17 cellular contexts compared by ENCODE assay signal in genomic region chr2:229235136-229235914, GRCh38. TPM values are rescaled to one million over a fixed set of nuclear protein-coding genes. Genes with fewer than 3 reads are reported as not detected.
A peak's percentile ranks its signal among the peaks of the same experiment; 100 is the strongest.
DNase-seq lines count a peak whose midpoint lies in the region; ATAC-seq and TF ChIP-seq lines count a peak whose summit lies in the region.
"Had no signal": no experiment of that assay in that cellular context is flagged by ENCODE, and none has a peak within 500 bp of the region (broad histone marks: within the 10 kb centered on the region; RNA-seq: fewer than 3 reads in every experiment).

No MANE protein-coding gene starts in this region.

- H3K79me2 ChIP-seq in PC-3 (ENCODE audit: low read length) (no peaks in the 10 kb centered on the region), fibroblast of lung (ENCODE audit: control insufficient read depth, insufficient read depth, low read length) (peaks cover 1% of the 10 kb centered on the region)

- no peak overlapping the region for H3K4me3 ChIP-seq in PC-3 (ENCODE audit: low read length)
- no peak overlapping the region for H3K4me3 ChIP-seq in fibroblast of lung (replicated peaks in 1 of 4; ENCODE audit: control extremely low read depth in 1 of 4, insufficient read depth in 1 of 4, low read depth in 3 of 4, low read length in 4 of 4)
- H3K4me3 ChIP-seq in left lung, result no peak overlapping the region
- H3K4me3 ChIP-seq: MG63, PC-9 had no signal

- H3K9me3 Mint-ChIP-seq in stimulated activated memory B cell treated with anti-CD40 and anti-IgM and Interleukin-4, amounts not matched to agents 10 μg/mL and 1 μg/mL and 100 μg/mL, for 72 hours, result peaks cover 1% of the 10 kb centered on the region

- no peaks in the 10 kb centered on the region for H3K27me3 Mint-ChIP-seq in stimulated activated memory B cell treated with anti-CD40 and anti-IgM and Interleukin-4, amounts not matched to agents 10 μg/mL and 1 μg/mL and 100 μg/mL, for 72 hours
- H3K27me3 Mint-ChIP-seq: activated CD4-positive, alpha-beta T cell treated with anti-CD3 and anti-CD28 coated beads, Interleukin-2, amount 10 ng/mL, durations not matched to agents 7 days and 5 days; B cell; brain; T-helper 17 cell had no signal

- no peak overlapping the region for H3K27ac ChIP-seq in PC-3 (ENCODE audit: low read length)
- no peak overlapping the region for H3K27ac ChIP-seq in fibroblast of lung (ENCODE audit: insufficient read depth, low read length)
- H3K27ac ChIP-seq in left lung, result no peak overlapping the region
- H3K27ac ChIP-seq: PC-9 had no signal

- no peaks in the 10 kb centered on the region for H3K36me3 ChIP-seq in PC-3 (ENCODE audit: low read depth, low read length)
- no peaks in the 10 kb centered on the region for H3K36me3 ChIP-seq in fibroblast of lung (ENCODE audit: control insufficient read depth, insufficient read depth, low read length)
- no peaks in the 10 kb centered on the region for H3K36me3 ChIP-seq in left lung

- H2AFZ ChIP-seq in PC-3 (ENCODE audit: low read length), result no peak overlapping the region
- H2AFZ ChIP-seq in fibroblast of lung (ENCODE audit: low read length), result no peak overlapping the region
- H2AFZ ChIP-seq: PC-9 had no signal

- H3K27me3 ChIP-seq in PC-3 (ENCODE audit: low read length), result peaks cover 17% of the 10 kb centered on the region
- H3K27me3 ChIP-seq in fibroblast of lung (ENCODE audit: control insufficient read depth, insufficient read depth, low read length), result no peaks in the 10 kb centered on the region
- no peaks in the 10 kb centered on the region for H3K27me3 ChIP-seq in left lung
- H3K27me3 ChIP-seq: MG63 had no signal

- no peaks in the 10 kb centered on the region for H3K9me2 ChIP-seq in PC-3 (replicated peaks; ENCODE audit: low read length)

- no TSS peak for BruUV-seq in PC-3 (replicated peaks; lab: Mats Ljungman, UMichigan)

- H3K27ac Mint-ChIP-seq in stimulated activated memory B cell treated with anti-CD40 and anti-IgM and Interleukin-4, amounts not matched to agents 10 μg/mL and 1 μg/mL and 100 μg/mL, for 72 hours, result no peak overlapping the region
- H3K27ac Mint-ChIP-seq: activated CD4-positive, alpha-beta T cell treated with anti-CD3 and anti-CD28 coated beads, Interleukin-2, amount 10 ng/mL, durations not matched to agents 7 days and 5 days; activated T-helper 1 cell treated with anti-CD3 and anti-CD28 coated beads, Interleukin-12 subunit alpha, Interleukin-12 subunit beta, Interleukin-2, Interleukin-4 antibody, amounts not matched to agents 30 ng/mL and 10 ng/mL and 1 ng/mL, durations not matched to agents 14 hours and 24 hours and 36 hours; B cell; brain; T-helper 17 cell had no signal

- no peak overlapping the region for H3K4me2 ChIP-seq in PC-3 (ENCODE audit: low read length)
- no peak overlapping the region for H3K4me2 ChIP-seq in fibroblast of lung (ENCODE audit: extremely low read depth, insufficient read depth, low read length)
- H3K4me2 ChIP-seq: PC-9 had no signal

- no peak for TF ChIP-seq CTCF in PC-3 (conservative IDR thresholded peaks at IDR 0.05; ENCODE audit: low read depth, low read length)
- TF ChIP-seq CTCF in fibroblast of lung (conservative IDR thresholded peaks at IDR 0.05 in 1 of 2, IDR thresholded peaks at IDR 0.05 in 1 of 2; ENCODE audit: low read depth in 1 of 2, low read length in 2 of 2), result no peak
- no peak for TF ChIP-seq CTCF in left lung (IDR thresholded peaks at IDR 0.05)

- no peaks in the 10 kb centered on the region for H4K20me1 ChIP-seq in PC-3 (ENCODE audit: low read length)
- H4K20me1 ChIP-seq in fibroblast of lung (ENCODE audit: control insufficient read depth, extremely low read depth, insufficient read depth, low read length), result no peaks in the 10 kb centered on the region

- H3K4me3 Mint-ChIP-seq in stimulated activated memory B cell treated with anti-CD40 and anti-IgM and Interleukin-4, amounts not matched to agents 10 μg/mL and 1 μg/mL and 100 μg/mL, for 72 hours, result no peak overlapping the region
- H3K4me3 Mint-ChIP-seq: activated CD4-positive, alpha-beta T cell treated with anti-CD3 and anti-CD28 coated beads, Interleukin-2, amount 10 ng/mL, durations not matched to agents 7 days and 5 days; activated T-helper 1 cell treated with anti-CD3 and anti-CD28 coated beads, Interleukin-12 subunit alpha, Interleukin-12 subunit beta, Interleukin-2, Interleukin-4 antibody, amounts not matched to agents 30 ng/mL and 10 ng/mL and 1 ng/mL, durations not matched to agents 14 hours and 24 hours and 36 hours; B cell; brain; T-helper 17 cell had no signal

- ATAC-seq in PC-3, result no peak
- ATAC-seq in left lung, result peak; percentile 21
- ATAC-seq in GM21717 (IDR thresholded peaks at IDR 0.05; ENCODE audit: unreplicated experiment), result no peak
- ATAC-seq in stimulated activated memory B cell treated with anti-CD40 and anti-IgM and Interleukin-4, amounts not matched to agents 10 μg/mL and 1 μg/mL and 100 μg/mL, for 72 hours, result no peak
- ATAC-seq: T-helper 17 cell had no signal

- H3K36me3 Mint-ChIP-seq in stimulated activated memory B cell treated with anti-CD40 and anti-IgM and Interleukin-4, amounts not matched to agents 10 μg/mL and 1 μg/mL and 100 μg/mL, for 72 hours, result no peaks in the 10 kb centered on the region

- DNase-seq in AG20443 (ENCODE audit: low spot score) (peak; percentile 63), PC-3 (peak; percentile 41), fibroblast of lung (ENCODE audit: low read depth in 2 of 2) (peak; percentile 21 to 39), left lung (no peak), RPMI8226 (no peak), NCI-H1417 treated with DMSO at 0.1 percent for 48 hours (lab: John Stamatoyannopoulos, UW) (no peak)
- DNase-seq: activated CD4-positive, alpha-beta T cell treated with anti-CD3 and anti-CD28 coated beads, Interleukin-2, amount 10 ng/mL, durations not matched to agents 7 days and 5 days; MG63; PC-9; stimulated activated naive CD4-positive, alpha-beta T cell treated with Interleukin-2 at 50 U/mL for 16 hours; T-helper 17 cell had no signal

- H3K4me1 Mint-ChIP-seq in stimulated activated memory B cell treated with anti-CD40 and anti-IgM and Interleukin-4, amounts not matched to agents 10 μg/mL and 1 μg/mL and 100 μg/mL, for 72 hours, result no peaks in the 10 kb centered on the region
- H3K4me1 Mint-ChIP-seq: activated CD4-positive, alpha-beta T cell treated with anti-CD3 and anti-CD28 coated beads, Interleukin-2, amount 10 ng/mL, durations not matched to agents 7 days and 5 days; B cell; T-helper 17 cell had no signal

- no peaks in the 10 kb centered on the region for H3F3A ChIP-seq in PC-3 (ENCODE audit: low read length, unreplicated experiment)

- intact Hi-C loops in PC-3 (cut with micrococcal nuclease), result no loop called here
- intact Hi-C loops in left lung (cut with DNase I), result no loop called here

- H3K4me1 ChIP-seq in PC-3 (ENCODE audit: insufficient read depth, low read length), result no peaks in the 10 kb centered on the region
- H3K4me1 ChIP-seq in fibroblast of lung (ENCODE audit: control insufficient read depth, extremely low read depth, insufficient read depth, low read length), result no peaks in the 10 kb centered on the region
- no peaks in the 10 kb centered on the region for H3K4me1 ChIP-seq in left lung

- H3K9me3 ChIP-seq in PC-3 (ENCODE audit: low read length) (0 out of 2 replicates have a peak, but pooled peaks cover 2% of the 10 kb centered on the region), fibroblast of lung (ENCODE audit: control insufficient read depth, insufficient read depth, low read depth, low read length) (no peaks in the 10 kb centered on the region), left lung (peaks cover 0 to 3% of the 10 kb centered on the region in 2 donors)

- no peak overlapping the region for H3K9ac ChIP-seq in PC-3 (ENCODE audit: low read length)
- no peak overlapping the region for H3K9ac ChIP-seq in fibroblast of lung (ENCODE audit: insufficient read depth, low read length)

- CTCF ChIA-PET in PC-3 (lab: Charles Lee), result no interaction called here

- POLR2A ChIA-PET in PC-3 (lab: Charles Lee; ENCODE audit: unreplicated experiment), result no interaction called here

RNA-seq across cellular contexts. Expression of gene PID1, which starts 35.8 kb away (rescaled TPM):
- total RNA-seq in PC-3 (2014; rRNA removed) (0.84 and 1.8 TPM in 2 replicates), fibroblast of lung (8.2 and 29.6 TPM in 2 replicates), left lung (10 to 100 TPM; 37.0 to 47.8 TPM)
- polyA plus RNA-seq in fibroblast of lung, result 15.7 and 49.0 TPM in 2 replicates
- 11.6 and 41.7 TPM in 2 replicates for polyA plus RNA-seq in fibroblast of lung (2012)
- 30.0 and 106 TPM in 2 replicates for polyA minus RNA-seq in fibroblast of lung (ENCODE audit: low replicate concordance)
- total RNA-seq: activated CD4-positive, alpha-beta T cell treated with anti-CD3 and anti-CD28 coated beads, Interleukin-2, amount 10 ng/mL, durations not matched to agents 7 days and 5 days; activated T-helper 1 cell treated with anti-CD3 and anti-CD28 coated beads, Interleukin-12 subunit alpha, Interleukin-12 subunit beta, Interleukin-2, Interleukin-4 antibody, amounts not matched to agents 30 ng/mL and 10 ng/mL and 1 ng/mL, durations not matched to agents 14 hours and 24 hours and 36 hours; B cell; endothelial cell of umbilical vein; PC-9 had no signal
- polyA plus RNA-seq: endothelial cell of umbilical vein had no signal

Comparison
In these comparisons a context has a peak if more than half of its experiments do, and no peak if none do; other contexts are left out.
1. DNase-seq: peak in AG20443 (single experiment), PC-3 (single experiment) and fibroblast of lung (2 of 2); none in left lung (0 of 2), RPMI8226 (single experiment) and NCI-H1417 treated with DMSO at 0.1 percent for 48 hours (single experiment).